Comparison of ENCODE assay signal across 20 cellular contexts in genomic region chr5:19406576-19407365, GRCh38.
DNase-seq lines count a peak whose midpoint lies in the region; ATAC-seq, FAIRE-seq and TF ChIP-seq lines count a peak whose summit lies in the region.
"Had no signal": no experiment of that assay in that cellular context is flagged by ENCODE, and none has a peak within 500 bp of the region (broad histone marks: within the 10 kb centered on the region; RNA-seq: fewer than 3 reads in every experiment).

No MANE protein-coding gene starts in this region.

- no peak overlapping the region for H3K4me2 ChIP-seq in MM.1S (ENCODE audit: low read depth, low read length)
- no peak overlapping the region for H3K4me2 ChIP-seq in H1 (ENCODE audit: insufficient read depth in 1 of 2, low read depth in 2 of 2, low read length in 2 of 2)
- H3K4me2 ChIP-seq in GM23248 (ENCODE audit: unreplicated experiment): no peak overlapping the region

- H3K9me2 ChIP-seq in MM.1S (replicated peaks; ENCODE audit: insufficient read depth, low read length): no peaks in the 10 kb centered on the region
- H3K9me2 ChIP-seq in GM23248 (ENCODE audit: insufficient read depth): no peaks in the 10 kb centered on the region

- POLR2A ChIA-PET in H1 (lab: Charles Lee; ENCODE audit: partially characterized antibody): no interaction called here

- no peak overlapping the region for H3K23ac ChIP-seq in H1 (ENCODE audit: insufficient read length)

- H2AK5ac ChIP-seq in H1 (ENCODE audit: low read depth, low read length): no peak overlapping the region

- peaks cover 11% of the 10 kb centered on the region for H3K4me1 Mint-ChIP-seq in progenitor cell of endocrine pancreas (ENCODE audit: low read depth)
- H3K4me1 Mint-ChIP-seq: B cell; CD4-positive, CD25-positive, alpha-beta regulatory T cell; IgD-negative memory B cell had no signal

- no peak overlapping the region for H4K8ac ChIP-seq in H1 (ENCODE audit: extremely low read depth, insufficient read depth, low read length)

- no peak overlapping the region for H2BK20ac ChIP-seq in H1 (ENCODE audit: low read length)

- no peak overlapping the region for H4K5ac ChIP-seq in H1 (ENCODE audit: insufficient read length, low read depth, low read length)

- H3K4me3 ChIP-seq in MM.1S (ENCODE audit: low read length) (no peak overlapping the region), H1 (ENCODE audit: extremely low read depth in 1 of 4, insufficient read depth in 2 of 4, low read depth in 3 of 4, low read length in 4 of 4) (no peak overlapping the region), GM23248 (no peak overlapping the region)
- H3K4me3 ChIP-seq: Peyer's patch had no signal

- no peak for TF ChIP-seq CTCF in MM.1S (IDR thresholded peaks at IDR 0.05; ENCODE audit: low read length)
- TF ChIP-seq CTCF in H1 (IDR thresholded peaks at IDR 0.05; ENCODE audit: control extremely low read depth in 1 of 3, insufficient read depth in 1 of 3, low read depth in 1 of 3, low read length in 3 of 3): no peak
- TF ChIP-seq CTCF in progenitor cell of endocrine pancreas (IDR thresholded peaks at IDR 0.05; ENCODE audit: unreplicated experiment): no peak

- TF ChIP-seq EP300 in H1 (IDR thresholded peaks at IDR 0.05; ENCODE audit: borderline replicate concordance in 1 of 2, low read depth in 2 of 2, low read length in 2 of 2): no peak

- H2BK120ac ChIP-seq in H1 (replicated peaks; ENCODE audit: low read depth, low read length): no peak overlapping the region

- H3K9me3 Mint-ChIP-seq in progenitor cell of endocrine pancreas (ENCODE audit: low read depth): peaks cover 6% of the 10 kb centered on the region

- CTCF ChIA-PET in H1 (lab: Charles Lee; ENCODE audit: partially characterized antibody): no interaction called here

- no peak overlapping the region for H4K91ac ChIP-seq in H1 (replicated peaks; ENCODE audit: insufficient read length, low read length)

- H3K4me3 Mint-ChIP-seq in progenitor cell of endocrine pancreas (ENCODE audit: low read depth): no peak overlapping the region
- H3K4me3 Mint-ChIP-seq: B cell; HFFc6; IgD-negative memory B cell; T-helper 1 cell treated with Interleukin-12 subunit alpha and Interleukin-12 subunit beta and Interleukin-4 antibody, amounts not matched to agents 30 μg/mL and 1 μg/mL, for 36 hours had no signal

- no peaks in the 10 kb centered on the region for H3K27me3 Mint-ChIP-seq in progenitor cell of endocrine pancreas
- H3K27me3 Mint-ChIP-seq: B cell; CD4-positive, CD25-positive, alpha-beta regulatory T cell; IgD-negative memory B cell had no signal

- no peak overlapping the region for H3K56ac ChIP-seq in H1 (replicated peaks; ENCODE audit: insufficient read length, low read depth, low read length)

- in situ Hi-C loops in GM23248 (cut with MboI): no loop called here

- no peaks in the 10 kb centered on the region for H3K79me1 ChIP-seq in H1 (ENCODE audit: low read depth, low read length)

- no peaks in the 10 kb centered on the region for H3K4me1 ChIP-seq in MM.1S (ENCODE audit: low read length)
- H3K4me1 ChIP-seq in H1 (replicated peaks in 1 of 4; ENCODE audit: control insufficient read depth in 3 of 4, insufficient read depth in 4 of 4, low read length in 3 of 4): 0 out of 7 replicates have a peak, but pooled peaks cover 0 to 2% (median 0%) of the 10 kb centered on the region in 4 experiments
- no peaks in the 10 kb centered on the region for H3K4me1 ChIP-seq in GM23248 (ENCODE audit: insufficient read depth)
- H3K4me1 ChIP-seq: Caco-2, Peyer's patch had no signal

- H4K20me1 ChIP-seq in MM.1S (ENCODE audit: insufficient read depth, low read length) (no peaks in the 10 kb centered on the region), H1 (replicated peaks in 1 of 2; ENCODE audit: control insufficient read depth in 1 of 2, insufficient read depth in 2 of 2, low read length in 2 of 2) (no peaks in the 10 kb centered on the region), GM23248 (ENCODE audit: insufficient read depth) (no peaks in the 10 kb centered on the region)

- H3K27me3 ChIP-seq in MM.1S (replicated peaks; ENCODE audit: insufficient read depth, low read length): no peaks in the 10 kb centered on the region
- no peaks in the 10 kb centered on the region for H3K27me3 ChIP-seq in H1 (replicated peaks in 1 of 4; ENCODE audit: control insufficient read depth in 3 of 4, extremely low read depth in 1 of 4, insufficient read depth in 3 of 4, low read length in 3 of 4)
- H3K27me3 ChIP-seq in GM23248 (replicated peaks; ENCODE audit: insufficient read depth): no peaks in the 10 kb centered on the region
- H3K27me3 ChIP-seq: Peyer's patch had no signal

- no peak overlapping the region for H2BK15ac ChIP-seq in H1 (ENCODE audit: low read length)

- no peak for TF ChIP-seq POLR2A in H1 (IDR thresholded peaks at IDR 0.05; ENCODE audit: control extremely low read depth in 1 of 2, low read depth in 2 of 2, low read length in 2 of 2)

- no peak for DNase-seq in MM.1S
- DNase-seq in NCI-H446 treated with DMSO at 0.1 percent for 48 hours (lab: John Stamatoyannopoulos, UW): peak; percentile 88
- no peak for DNase-seq in H1 (ENCODE audit: low read depth in 1 of 2, low spot score in 2 of 2)
- DNase-seq in progenitor cell of endocrine pancreas (ENCODE audit: low spot score, unreplicated experiment): no peak
- DNase-seq in activated CD4-positive, CD25-positive, alpha-beta regulatory T cell treated with anti-CD3 and anti-CD28 coated beads, Interleukin-2, amount 50 U/mL, for 72 hours: no peak
- no peak for DNase-seq in GM23248
- DNase-seq: Caco-2; CD4-positive, CD25-positive, alpha-beta regulatory T cell; HFFc6; Kasumi-1; NCI-H1105 treated with DMSO at 0.1 percent for 48 hours; NCI-H1930; NCI-H510A treated with DMSO at 0.1 percent for 48 hours; NCI-H82; Peyer's patch; Right ventricle myocardium superior had no signal

- no peaks in the 10 kb centered on the region for H3K23me2 ChIP-seq in H1 (ENCODE audit: low read depth, low read length)

- no peak overlapping the region for H3K14ac ChIP-seq in H1 (ENCODE audit: insufficient read length)

- H3F3A ChIP-seq in MM.1S (ENCODE audit: insufficient read depth, low read length) (no peaks in the 10 kb centered on the region), GM23248 (ENCODE audit: insufficient read depth) (no peaks in the 10 kb centered on the region)

- H3K27ac Mint-ChIP-seq in progenitor cell of endocrine pancreas: peak overlapping the region; percentile 55
- H3K27ac Mint-ChIP-seq: B cell; CD4-positive, CD25-positive, alpha-beta regulatory T cell; HFFc6; IgD-negative memory B cell; T-helper 1 cell treated with Interleukin-12 subunit alpha and Interleukin-12 subunit beta and Interleukin-4 antibody, amounts not matched to agents 30 μg/mL and 1 μg/mL, for 36 hours had no signal

- no peak overlapping the region for H2BK12ac ChIP-seq in H1 (ENCODE audit: low read depth, low read length)

- no peak for TF ChIP-seq RAD21 in H1 (IDR thresholded peaks at IDR 0.05 in 1 of 2, conservative IDR thresholded peaks at IDR 0.05 in 1 of 2; ENCODE audit: low read depth in 2 of 2, low read length in 2 of 2)

- H3K9me3 ChIP-seq in MM.1S (replicated peaks; ENCODE audit: insufficient read depth, low read length): no peaks in the 10 kb centered on the region
- H3K9me3 ChIP-seq in H1 (ENCODE audit: insufficient read depth in 2 of 2, low read depth in 1 of 2, low read length in 1 of 2): peaks cover 0 to 4% of the 10 kb centered on the region in 2 experiments; a peak in 1 of 4 replicates
- no peaks in the 10 kb centered on the region for H3K9me3 ChIP-seq in GM23248 (ENCODE audit: low read depth)
- H3K9me3 ChIP-seq: Peyer's patch had no signal

- no peak overlapping the region for H3K18ac ChIP-seq in H1 (ENCODE audit: extremely low read depth, low read length)

- no peak overlapping the region for H3K4ac ChIP-seq in H1 (replicated peaks; ENCODE audit: insufficient read length, low read depth, low read length)

- H3K9ac ChIP-seq in MM.1S (ENCODE audit: low read length) (no peak overlapping the region), H1 (replicated peaks in 1 of 4; ENCODE audit: extremely low read depth in 1 of 4, low read depth in 3 of 4, low read length in 3 of 4) (no peak overlapping the region), GM23248 (no peak overlapping the region)

- H3K27ac ChIP-seq in MM.1S (ENCODE audit: low read length) (no peak overlapping the region), H1 (ENCODE audit: low read depth, low read length) (no peak overlapping the region), GM23248 (no peak overlapping the region)
- H3K27ac ChIP-seq: Peyer's patch had no signal

- 88% methylated on average over 3 of the region's 3 CpGs; no CpG with 5 or more reads in 1 of the 2 experiments for WGBS in H1 (ENCODE audit: extremely low coverage in 1 of 2, insufficient coverage in 1 of 2, insufficient read length in 1 of 2, insufficient replicate concordance in 2 of 2, low coverage in 1 of 2, low lambda C conversion rate in 2 of 2, missing lambda C conversion rate in 1 of 2), 2 experiments
- 1 to 9% methylated on average over 3 of the region's 3 CpGs for WGBS in GM23248 (ENCODE audit: low coverage in 1 of 2, low lambda C conversion rate in 2 of 2, missing lambda C conversion rate in 2 of 2), 2 experiments

- H3K79me2 ChIP-seq in MM.1S (ENCODE audit: low read length) (no peaks in the 10 kb centered on the region), H1 (ENCODE audit: control insufficient read depth in 1 of 2, insufficient read depth in 2 of 2, low read length in 2 of 2) (no peaks in the 10 kb centered on the region), GM23248 (ENCODE audit: insufficient read depth) (no peaks in the 10 kb centered on the region)

- ATAC-seq in GM21576 (IDR thresholded peaks at IDR 0.05; ENCODE audit: unreplicated experiment): no peak

- H3K36me3 ChIP-seq in MM.1S (replicated peaks; ENCODE audit: insufficient read depth, low read length) (no peaks in the 10 kb centered on the region), H1 (ENCODE audit: control insufficient read depth in 2 of 4, insufficient read depth in 4 of 4, low read length in 3 of 4) (no peaks in the 10 kb centered on the region), GM23248 (ENCODE audit: low read depth) (no peaks in the 10 kb centered on the region)
- H3K36me3 ChIP-seq: Peyer's patch had no signal

- FAIRE-seq in H1 (lab: Jason Lieb, UNC): no peak

- peak overlapping the region; percentile 35; the same call in 1 of the 2 replicates for H2AFZ ChIP-seq in MM.1S (ENCODE audit: low read length)
- H2AFZ ChIP-seq in H1 (ENCODE audit: low read length): peak overlapping the region; percentile 77; the same call in 1 of the 2 replicates
- no peak overlapping the region for H2AFZ ChIP-seq in GM23248

- no peaks in the 10 kb centered on the region for H3K36me3 Mint-ChIP-seq in progenitor cell of endocrine pancreas (ENCODE audit: insufficient read depth)
- H3K36me3 Mint-ChIP-seq: CD4-positive, CD25-positive, alpha-beta regulatory T cell; IgD-negative memory B cell had no signal

- no peak overlapping the region for H2BK5ac ChIP-seq in H1 (ENCODE audit: low read depth, low read length)

TF ChIP-seq in H1, 55 proteins besides CTCF, POLR2A, EP300 and RAD21:
- no peak for TF ChIP-seq CREB1 (IDR thresholded peaks at IDR 0.05)
